Comparison of ENCODE assay signal across 20 cellular contexts in the genomic region with DNA sequence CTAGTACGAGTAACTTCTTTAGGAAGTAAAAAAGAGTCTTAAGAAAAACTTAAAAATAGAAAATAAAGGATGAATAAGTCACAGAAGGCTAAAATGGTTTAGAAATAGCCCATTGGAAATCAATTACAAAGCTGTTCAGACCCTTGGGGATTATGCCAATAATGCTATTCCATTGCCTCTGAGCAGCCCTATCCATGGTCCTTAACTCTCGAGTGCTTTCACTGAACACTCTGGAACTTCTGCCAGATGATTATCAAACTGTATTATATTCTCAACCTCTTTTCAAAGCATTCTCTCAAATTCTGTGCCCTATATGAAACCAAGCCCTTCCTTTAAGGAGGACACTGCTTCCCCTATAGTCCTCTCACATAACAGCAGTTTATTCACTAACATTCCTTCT. TPM values are rescaled to one million over a fixed set of nuclear protein-coding genes. Genes with fewer than 3 reads are reported as not detected.
DNase-seq lines count a peak whose midpoint lies in the region; ATAC-seq, FAIRE-seq and TF ChIP-seq lines count a peak whose summit lies in the region.
"Had no signal": no experiment of that assay in that cellular context is flagged by ENCODE, and none has a peak within 500 bp of the region (broad histone marks: within the 10 kb centered on the region; RNA-seq: fewer than 3 reads in every experiment).

No MANE protein-coding gene starts in this region.

- no peaks in the 10 kb centered on the region for H3F3A ChIP-seq in PC-3 (ENCODE audit: low read length, unreplicated experiment)

- H3K4me2 ChIP-seq in PC-3 (ENCODE audit: low read length) = no peak overlapping the region
- H3K4me2 ChIP-seq: KMS-11 had no signal

- ATAC-seq in PC-3 = no peak
- ATAC-seq: left lobe of liver, T-cell had no signal

- CTCF ChIA-PET in PC-3 (lab: Charles Lee) = no interaction called here
- CTCF ChIA-PET in A673 (lab: Charles Lee) = no interaction called here

- H4K20me1 ChIP-seq in PC-3 (ENCODE audit: low read length) = no peaks in the 10 kb centered on the region

- DNase-seq in AG20443 (ENCODE audit: low spot score) (peak; percentile 31), PC-3 (peak; percentile 6), bronchial epithelial cell (ENCODE audit: low read depth) (peak; percentile 23), iPS-NIHi11 (ENCODE audit: low spot score) (peak; percentile 20), anterior cingulate cortex (lab: John Stamatoyannopoulos, UW) (no peak), A673 (ENCODE audit: low spot score) (no peak), hepatic stellate cell (ENCODE audit: low spot score) (no peak)
- DNase-seq in NK-92 treated with Interleukin-12 subunit alpha and Interleukin-12 subunit beta, amount 100 ng/mL, for 24 hours (lab: John Stamatoyannopoulos, UW) = no peak
- DNase-seq: activated CD4-positive, alpha-beta T cell treated with anti-CD3 and anti-CD28 coated beads, Interleukin-2, amount 50 U/mL, for 48 hours; activated naive CD4-positive, alpha-beta T cell treated with anti-CD3 and anti-CD28 coated beads for 36 hours; activated T-cell treated with anti-CD3 and anti-CD28 coated beads, Interleukin-2, amount 50 U/mL, for 1 hour; AML-193; Calu3; NCI-H1417 treated with DMSO at 0.1 percent for 48 hours; T-cell had no signal

- FAIRE-seq in bronchial epithelial cell (lab: Jason Lieb, UNC) = no peak

- BruUV-seq in PC-3 (replicated peaks; lab: Mats Ljungman, UMichigan) (no TSS peak), A673 (replicated peaks; lab: Mats Ljungman, UMichigan) (no TSS peak)

- no peak overlapping the region for H3K9ac ChIP-seq in PC-3 (ENCODE audit: low read length)
- H3K9ac ChIP-seq: KMS-11 had no signal

- H3K27me3 ChIP-seq in PC-3 (ENCODE audit: low read length) (no peaks in the 10 kb centered on the region), bronchial epithelial cell (ENCODE audit: control insufficient read depth, insufficient read depth, low read length) (no peaks in the 10 kb centered on the region), A673 (replicated peaks; ENCODE audit: insufficient read depth, low read depth, low read length, poor library complexity) (peaks cover 2% of the 10 kb centered on the region)
- H3K27me3 ChIP-seq: esophagus muscularis mucosa had no signal

- H3K36me3 ChIP-seq in PC-3 (ENCODE audit: low read depth, low read length) = no peaks in the 10 kb centered on the region
- H3K36me3 ChIP-seq in bronchial epithelial cell (ENCODE audit: control insufficient read depth, insufficient read depth, low read length) = no peaks in the 10 kb centered on the region
- no peaks in the 10 kb centered on the region for H3K36me3 ChIP-seq in A673 (ENCODE audit: insufficient read depth, low read length, poor library complexity, severe bottlenecking)
- H3K36me3 ChIP-seq: esophagus muscularis mucosa had no signal

- H3K79me2 ChIP-seq in PC-3 (ENCODE audit: low read length) = no peaks in the 10 kb centered on the region

- H3K4me3 ChIP-seq in PC-3 (ENCODE audit: low read length) (no peak overlapping the region), bronchial epithelial cell (ENCODE audit: low read depth, low read length) (no peak overlapping the region), A673 (ENCODE audit: low read depth, low read length, poor library complexity, severe bottlenecking) (no peak overlapping the region)
- H3K4me3 ChIP-seq: esophagus muscularis mucosa had no signal

- no peak overlapping the region for H2AFZ ChIP-seq in PC-3 (ENCODE audit: low read length)

- POLR2A ChIA-PET in PC-3 (lab: Charles Lee; ENCODE audit: unreplicated experiment) (no interaction called here), A673 (lab: Charles Lee; ENCODE audit: low non-redundant PET) (no interaction called here)

- H3K4me1 ChIP-seq in PC-3 (ENCODE audit: insufficient read depth, low read length) = no peaks in the 10 kb centered on the region
- H3K4me1 ChIP-seq in A673 (ENCODE audit: insufficient read depth, low read length, poor library complexity, severe bottlenecking) = no peaks in the 10 kb centered on the region
- H3K4me1 ChIP-seq: esophagus muscularis mucosa had no signal

- H3K9me3 ChIP-seq in PC-3 (ENCODE audit: low read length) (no peaks in the 10 kb centered on the region), A673 (ENCODE audit: low read depth, low read length, poor library complexity, severe bottlenecking) (no peaks in the 10 kb centered on the region)
- H3K9me3 ChIP-seq: esophagus muscularis mucosa had no signal

- intact Hi-C loops in PC-3 (cut with micrococcal nuclease) = loop anchor here (10.0 kb wide), 1 partner anchor 218 kb away; no protein-coding TSS in a partner anchor
- intact Hi-C loops in A673 (cut with micrococcal nuclease; ENCODE audit: unreplicated experiment) = no loop called here

- no peak for TF ChIP-seq CTCF in PC-3 (conservative IDR thresholded peaks at IDR 0.05; ENCODE audit: low read depth, low read length)
- TF ChIP-seq CTCF in bronchial epithelial cell (IDR thresholded peaks at IDR 0.05; ENCODE audit: insufficient read depth, low read length, severe bottlenecking) = no peak
- no peak for TF ChIP-seq CTCF in A673 (conservative IDR thresholded peaks at IDR 0.05; ENCODE audit: low read depth, low read length)

- no peaks in the 10 kb centered on the region for H3K9me2 ChIP-seq in PC-3 (replicated peaks; ENCODE audit: low read length)

- no peak overlapping the region for H3K27ac ChIP-seq in PC-3 (ENCODE audit: low read length)
- H3K27ac ChIP-seq in A673 (ENCODE audit: low read depth, low read length, poor library complexity, severe bottlenecking) = no peak overlapping the region
- H3K27ac ChIP-seq: esophagus muscularis mucosa, HL-60, KMS-11, VCaP had no signal

RNA-seq across cellular contexts. Expression of a gene that starts 17.0 kb away (rescaled TPM):
- total RNA-seq in PC-3 (2014; rRNA removed) (not detected in 2 replicates), bronchial epithelial cell (0.79 and 1.0 TPM in 2 replicates), A673 (2021) (0.62 and 1.1 TPM in 2 replicates)
- total RNA-seq: Calu3 had no signal

Comparison
In these comparisons a context has a peak if more than half of its experiments do, and no peak if none do; other contexts are left out.
1. DNase-seq: peak in AG20443 (single experiment), PC-3 (single experiment), bronchial epithelial cell (single experiment) and iPS-NIHi11 (single experiment); none in anterior cingulate cortex (0 of 58), NK-92 treated with Interleukin-12 subunit alpha and Interleukin-12 subunit beta, amount 100 ng/mL, for 24 hours (single experiment), A673 (single experiment) and hepatic stellate cell (single experiment).